ENCODE assay signal across 24 cellular contexts in the genomic region with DNA sequence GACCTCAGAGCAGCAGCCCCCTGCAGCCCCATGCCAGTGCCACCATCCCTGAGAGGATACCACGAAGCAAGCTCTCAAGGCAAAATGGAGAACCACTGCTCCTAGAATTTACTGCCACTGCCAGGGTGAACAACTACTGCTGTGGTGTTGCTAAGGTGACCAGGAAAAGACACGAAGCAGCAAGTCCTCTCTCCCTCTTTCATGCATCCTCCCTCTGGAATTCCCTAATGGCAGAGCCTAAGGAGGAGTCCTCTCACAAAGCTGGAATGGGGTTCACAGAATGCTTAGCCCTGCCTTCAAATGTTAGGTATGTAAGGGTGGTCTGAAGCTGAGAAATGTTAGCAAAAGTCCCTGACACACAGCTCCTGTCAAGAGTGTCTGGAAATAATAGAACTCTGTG. TPM values are rescaled to one million over a fixed set of nuclear protein-coding genes. Genes with fewer than 3 reads are reported as not detected.
DNase-seq lines count a peak whose midpoint lies in the region; FAIRE-seq and TF ChIP-seq lines count a peak whose summit lies in the region.
"Had no signal": no experiment of that assay in that cellular context is flagged by ENCODE, and none has a peak within 500 bp of the region (broad histone marks: within the 10 kb centered on the region; RNA-seq: fewer than 3 reads in every experiment).

No MANE protein-coding gene starts in this region.

- H4K8ac ChIP-seq in H1 (ENCODE audit: extremely low read depth, insufficient read depth, low read length): no peak overlapping the region

- no peak overlapping the region for H2BK120ac ChIP-seq in H1 (replicated peaks; ENCODE audit: low read depth, low read length)

- no peak overlapping the region for H3K4me3 Mint-ChIP-seq in type B pancreatic cell
- H3K4me3 Mint-ChIP-seq: CD4-positive, CD25-positive, alpha-beta regulatory T cell had no signal

- H3K27ac Mint-ChIP-seq in type B pancreatic cell: no peak overlapping the region
- H3K27ac Mint-ChIP-seq: CD4-positive, CD25-positive, alpha-beta regulatory T cell had no signal

- no peaks in the 10 kb centered on the region for H3K4me1 Mint-ChIP-seq in type B pancreatic cell (ENCODE audit: unreplicated experiment)
- H3K4me1 Mint-ChIP-seq: CD4-positive, CD25-positive, alpha-beta regulatory T cell had no signal

- H4K20me1 ChIP-seq in H1 (replicated peaks in 1 of 2; ENCODE audit: control insufficient read depth in 1 of 2, insufficient read depth in 2 of 2, low read length in 2 of 2): no peaks in the 10 kb centered on the region

- H3K56ac ChIP-seq in H1 (replicated peaks; ENCODE audit: insufficient read length, low read depth, low read length): no peak overlapping the region

- no peak for TF ChIP-seq POLR2A in H1 (IDR thresholded peaks at IDR 0.05; ENCODE audit: control extremely low read depth in 1 of 2, low read depth in 2 of 2, low read length in 2 of 2)

- DNase-seq in ELF-1 (ENCODE audit: low read depth, low spot score): peak; percentile 7
- DNase-seq in LHCN-M2 (ENCODE audit: low read depth): peak; percentile 7
- no peak for DNase-seq in H1 (ENCODE audit: low read depth in 1 of 2, low spot score in 2 of 2)
- peak; percentile 7 for DNase-seq in myocyte (ENCODE audit: low read depth)
- DNase-seq in NCI-H748 treated with DMSO at 0.1 percent for 48 hours (lab: John Stamatoyannopoulos, UW): no peak
- no peak for DNase-seq in type B pancreatic cell (ENCODE audit: extremely low spot score, unreplicated experiment)
- no peak for DNase-seq in A172 (ENCODE audit: low spot score)
- DNase-seq: CD4-positive, CD25-positive, alpha-beta regulatory T cell; COR-L47; DMS 273 treated with DMSO at 0.1 percent for 48 hours; GDM1; Karpas-422; NCI-H1436; NCI-H2029; NCI-H2171; NCI-H524; SHP77 had no signal

- no peak overlapping the region for H3K27ac ChIP-seq in H1 (ENCODE audit: low read depth, low read length)

- H3K27me3 ChIP-seq in H1 (replicated peaks in 1 of 4; ENCODE audit: control insufficient read depth in 3 of 4, extremely low read depth in 1 of 4, insufficient read depth in 3 of 4, low read length in 3 of 4): no peaks in the 10 kb centered on the region

- no peak overlapping the region for H3K4me3 ChIP-seq in H1 (ENCODE audit: extremely low read depth in 1 of 4, insufficient read depth in 2 of 4, low read depth in 3 of 4, low read length in 4 of 4)

- H2BK20ac ChIP-seq in H1 (ENCODE audit: low read length): no peak overlapping the region

- no peaks in the 10 kb centered on the region for H3K36me3 Mint-ChIP-seq in type B pancreatic cell
- H3K36me3 Mint-ChIP-seq: CD4-positive, CD25-positive, alpha-beta regulatory T cell had no signal

- no peak overlapping the region for H2BK12ac ChIP-seq in H1 (ENCODE audit: low read depth, low read length)

- no peak for TF ChIP-seq CTCF in H1 (IDR thresholded peaks at IDR 0.05; ENCODE audit: control extremely low read depth in 1 of 3, insufficient read depth in 1 of 3, low read depth in 1 of 3, low read length in 3 of 3)
- no peak for TF ChIP-seq CTCF in type B pancreatic cell (conservative IDR thresholded peaks at IDR 0.05)

- H3K9me3 ChIP-seq in H1 (ENCODE audit: insufficient read depth in 2 of 2, low read depth in 1 of 2, low read length in 1 of 2): no peaks in the 10 kb centered on the region

- no peaks in the 10 kb centered on the region for H3K79me2 ChIP-seq in H1 (ENCODE audit: control insufficient read depth in 1 of 2, insufficient read depth in 2 of 2, low read length in 2 of 2)

- H3K4ac ChIP-seq in H1 (replicated peaks; ENCODE audit: insufficient read length, low read depth, low read length): no peak overlapping the region

- H3K14ac ChIP-seq in H1 (ENCODE audit: insufficient read length): no peak overlapping the region

- no peak overlapping the region for H4K91ac ChIP-seq in H1 (replicated peaks; ENCODE audit: insufficient read length, low read length)

- TF ChIP-seq EP300 in H1 (IDR thresholded peaks at IDR 0.05; ENCODE audit: borderline replicate concordance in 1 of 2, low read depth in 2 of 2, low read length in 2 of 2): no peak

- H3K4me1 ChIP-seq in H1 (replicated peaks in 1 of 4; ENCODE audit: control insufficient read depth in 3 of 4, insufficient read depth in 4 of 4, low read length in 3 of 4): 0 out of 7 replicates have a peak, but pooled peaks cover 0 to 2% (median 0%) of the 10 kb centered on the region in 4 experiments

- H3K36me3 ChIP-seq in H1 (ENCODE audit: control insufficient read depth in 2 of 4, insufficient read depth in 4 of 4, low read length in 3 of 4): no peaks in the 10 kb centered on the region

- FAIRE-seq in H1 (lab: Jason Lieb, UNC): no peak
- FAIRE-seq: GM19239 had no signal

- no peak for TF ChIP-seq RAD21 in H1 (IDR thresholded peaks at IDR 0.05 in 1 of 2, conservative IDR thresholded peaks at IDR 0.05 in 1 of 2; ENCODE audit: low read depth in 2 of 2, low read length in 2 of 2)

- H3K9me3 Mint-ChIP-seq in type B pancreatic cell: no peaks in the 10 kb centered on the region

- POLR2A ChIA-PET in H1 (lab: Charles Lee; ENCODE audit: partially characterized antibody): no interaction called here

- H2BK5ac ChIP-seq in H1 (ENCODE audit: low read depth, low read length): no peak overlapping the region

- H2BK15ac ChIP-seq in H1 (ENCODE audit: low read length): no peak overlapping the region

- H3K27me3 Mint-ChIP-seq in type B pancreatic cell: no peaks in the 10 kb centered on the region
- H3K27me3 Mint-ChIP-seq: CD4-positive, CD25-positive, alpha-beta regulatory T cell had no signal

- 73% methylated on average over 2 of the region's 2 CpGs; no CpG with 5 or more reads in 1 of the 2 experiments for WGBS in H1 (ENCODE audit: extremely low coverage in 1 of 2, insufficient coverage in 1 of 2, insufficient read length in 1 of 2, insufficient replicate concordance in 2 of 2, low coverage in 1 of 2, low lambda C conversion rate in 2 of 2, missing lambda C conversion rate in 1 of 2), 2 experiments

- CTCF ChIA-PET in H1 (lab: Charles Lee; ENCODE audit: partially characterized antibody): interaction anchor here (1.1 to 1.2 kb wide), 2 partner anchors 505 to 535 kb away, joined by 3 read pairs; no protein-coding TSS in a partner anchor

- H2AFZ ChIP-seq in H1 (ENCODE audit: low read length): 0 out of 2 replicates have a peak overlapping the region, but pooled peaks have one; percentile 40

- H3K23me2 ChIP-seq in H1 (ENCODE audit: low read depth, low read length): no peaks in the 10 kb centered on the region

- H3K4me2 ChIP-seq in H1 (ENCODE audit: insufficient read depth in 1 of 2, low read depth in 2 of 2, low read length in 2 of 2): no peak overlapping the region

- no peaks in the 10 kb centered on the region for H3K79me1 ChIP-seq in H1 (ENCODE audit: low read depth, low read length)

- no peak overlapping the region for H3K18ac ChIP-seq in H1 (ENCODE audit: extremely low read depth, low read length)

- H3K9ac ChIP-seq in H1 (replicated peaks in 1 of 4; ENCODE audit: extremely low read depth in 1 of 4, low read depth in 3 of 4, low read length in 3 of 4): no peak overlapping the region

- H2AK5ac ChIP-seq in H1 (ENCODE audit: low read depth, low read length): no peak overlapping the region

- H4K5ac ChIP-seq in H1 (ENCODE audit: insufficient read length, low read depth, low read length): no peak overlapping the region

- no peak overlapping the region for H3K23ac ChIP-seq in H1 (ENCODE audit: insufficient read length)

TF ChIP-seq in H1, 55 proteins besides CTCF, POLR2A, EP300 and RAD21:
- TF ChIP-seq CBX5 (IDR thresholded peaks at IDR 0.05; ENCODE audit: low read depth, low read length): no peak
- TF ChIP-seq MAFK (IDR thresholded peaks at IDR 0.05; ENCODE audit: low read depth, low read length): no peak
- TF ChIP-seq, protein P1, sequence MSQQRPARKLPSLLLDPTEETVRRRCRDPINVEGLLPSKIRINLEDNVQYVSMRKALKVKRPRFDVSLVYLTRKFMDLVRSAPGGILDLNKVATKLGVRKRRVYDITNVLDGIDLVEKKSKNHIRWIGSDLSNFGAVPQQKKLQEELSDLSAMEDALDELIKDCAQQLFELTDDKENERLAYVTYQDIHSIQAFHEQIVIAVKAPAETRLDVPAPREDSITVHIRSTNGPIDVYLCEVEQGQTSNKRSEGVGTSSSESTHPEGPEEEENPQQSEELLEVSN (IDR thresholded peaks at IDR 0.05): no peak
- no peak for TF ChIP-seq BACH1 (IDR thresholded peaks at IDR 0.05; ENCODE audit: low read length)
- TF ChIP-seq ZNF274 (IDR thresholded peaks at IDR 0.05; ENCODE audit: borderline replicate concordance, extremely low read depth, low read length): no peak
- TF ChIP-seq HDAC6 (IDR thresholded peaks at IDR 0.05; ENCODE audit: low read depth, low read length): no peak
- TF ChIP-seq POLR2AphosphoS5 (IDR thresholded peaks at IDR 0.05; ENCODE audit: low read depth, low read length): no peak
- no peak for TF ChIP-seq CTBP2 (IDR thresholded peaks at IDR 0.05; ENCODE audit: borderline replicate concordance, insufficient read depth, insufficient read length, low read length)
- TF ChIP-seq, protein P2, sequence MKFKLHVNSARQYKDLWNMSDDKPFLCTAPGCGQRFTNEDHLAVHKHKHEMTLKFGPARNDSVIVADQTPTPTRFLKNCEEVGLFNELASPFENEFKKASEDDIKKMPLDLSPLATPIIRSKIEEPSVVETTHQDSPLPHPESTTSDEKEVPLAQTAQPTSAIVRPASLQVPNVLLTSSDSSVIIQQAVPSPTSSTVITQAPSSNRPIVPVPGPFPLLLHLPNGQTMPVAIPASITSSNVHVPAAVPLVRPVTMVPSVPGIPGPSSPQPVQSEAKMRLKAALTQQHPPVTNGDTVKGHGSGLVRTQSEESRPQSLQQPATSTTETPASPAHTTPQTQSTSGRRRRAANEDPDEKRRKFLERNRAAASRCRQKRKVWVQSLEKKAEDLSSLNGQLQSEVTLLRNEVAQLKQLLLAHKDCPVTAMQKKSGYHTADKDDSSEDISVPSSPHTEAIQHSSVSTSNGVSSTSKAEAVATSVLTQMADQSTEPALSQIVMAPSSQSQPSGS (IDR thresholded peaks at IDR 0.05; ENCODE audit: low read length): no peak
TF ChIP-seq in H1: peak in this region for 0.

RNA-seq across cellular contexts. Expression of a gene that starts 35.8 kb away (rescaled TPM):
- not detected in 2 replicates for total RNA-seq in LHCN-M2 (2014; rRNA removed)
- polyA plus RNA-seq in LHCN-M2 (2012): not detected
- not detected in 2 replicates for total RNA-seq in H1 (2021; fragmentation: NEBNext Ultra II Directional; extraction: Animal tissue kit (Norgen Biotek cat#: 25700))
- not detected in 2 replicates for polyA plus RNA-seq in H1 (2011; rRNA removed)
- not detected for polyA plus RNA-seq in H1 (2011; cell fraction: cytosol; rRNA removed)
- not detected for polyA plus RNA-seq in H1 (2011; cell fraction: nucleus; rRNA removed)
- not detected in 4 replicates for polyA plus RNA-seq in H1 (2012, experiment 1 of 2)
- polyA plus RNA-seq in H1 (2012, experiment 2 of 2): not detected
- not detected for polyA plus RNA-seq in H1 (2013, experiment 1 of 2)
- not detected for polyA plus RNA-seq in H1 (2013, experiment 2 of 2)
- not detected in 2 replicates for polyA minus RNA-seq in H1 (2011; rRNA and poly(A)+ RNA removed)
- not detected for polyA minus RNA-seq in H1 (2011; cell fraction: cytosol; rRNA and poly(A)+ RNA removed)
- not detected for polyA minus RNA-seq in H1 (2011; cell fraction: nucleus; rRNA and poly(A)+ RNA removed)
- total RNA-seq in myocyte: not detected in 2 replicates
- not detected for polyA plus RNA-seq in myocyte (2012)
- total RNA-seq in type B pancreatic cell (ENCODE audit: low replicate concordance): not detected in 2 replicates
- total RNA-seq in A172 (2014; rRNA removed; shearing (Covaris generic)): not detected in 2 replicates
- total RNA-seq: A673; CD4-positive, CD25-positive, alpha-beta regulatory T cell; Daoy; H4; MCF 10A; RPMI7951 had no signal
- polyA plus RNA-seq: BJ; CD4-positive, CD25-positive, alpha-beta regulatory T cell had no signal

Comparison
In these comparisons a context has a peak if more than half of its experiments do, and no peak if none do; other contexts are left out.
1. DNase-seq: peak in ELF-1 (single experiment), LHCN-M2 (single experiment) and myocyte (single experiment); none in H1 (0 of 2), NCI-H748 treated with DMSO at 0.1 percent for 48 hours (single experiment), type B pancreatic cell (single experiment) and A172 (single experiment).